Comparison of ENCODE assay signal across 8 cellular contexts in genomic region chr1:55640708-55641473, GRCh38.
DNase-seq lines count a peak whose midpoint lies in the region; ATAC-seq, FAIRE-seq and TF ChIP-seq lines count a peak whose summit lies in the region.

No MANE protein-coding gene starts in this region.

- peak overlapping the region; percentile 55 for H3K9ac ChIP-seq in BLaER1
- H3K9ac ChIP-seq in duodenal mucosa (ENCODE audit: low read depth in 1 of 2, low read length in 2 of 2): no peak overlapping the region
- H3K9ac ChIP-seq in mucosa of rectum (ENCODE audit: low read depth in 1 of 2, low read length in 2 of 2): no peak overlapping the region

- ATAC-seq in GM21529 (IDR thresholded peaks at IDR 0.05; ENCODE audit: unreplicated experiment): peak; percentile 76

- H3K27me3 ChIP-seq in BLaER1 (no peaks in the 10 kb centered on the region), duodenal mucosa (ENCODE audit: control insufficient read depth in 1 of 2, insufficient read depth in 2 of 2, low read length in 2 of 2) (no peaks in the 10 kb centered on the region), mucosa of rectum (ENCODE audit: control insufficient read depth in 2 of 2, insufficient read depth in 2 of 2, low read length in 2 of 2) (no peaks in the 10 kb centered on the region), testis (no peaks in the 10 kb centered on the region)

- H4K20me1 ChIP-seq in BLaER1: no peaks in the 10 kb centered on the region

- no peak for TF ChIP-seq CTCF in testis (IDR thresholded peaks at IDR 0.05)

- H3K4me1 ChIP-seq in BLaER1 (peaks cover 13% of the 10 kb centered on the region), duodenal mucosa (ENCODE audit: control insufficient read depth in 1 of 2, insufficient read depth in 2 of 2, low read length in 2 of 2) (no peaks in the 10 kb centered on the region), mucosa of rectum (ENCODE audit: control insufficient read depth in 2 of 2, insufficient read depth in 2 of 2, low read length in 2 of 2) (no peaks in the 10 kb centered on the region), testis (no peaks in the 10 kb centered on the region)

- H3K4me3 ChIP-seq in BLaER1: peak overlapping the region; percentile 52
- peak overlapping the region; percentile 27 to 32 for H3K4me3 ChIP-seq in duodenal mucosa (ENCODE audit: low read depth in 1 of 2, low read length in 2 of 2)
- peak overlapping the region; percentile 14 to 34 for H3K4me3 ChIP-seq in mucosa of rectum (ENCODE audit: low read length in 2 of 2)
- H3K4me3 ChIP-seq in testis: peak overlapping the region in 1 of 2 donors; percentile 22

- DNase-seq in SHP77 treated with DMSO at 0.1 percent for 48 hours (lab: John Stamatoyannopoulos, UW) (peak; percentile 22), testis (peak; percentile 63), erythroblast (lab: John Stamatoyannopoulos, UW) (no peak), HTR-8/SVneo (ENCODE audit: insufficient read length, low spot score) (no peak)

- H3K36me3 ChIP-seq in BLaER1 (no peaks in the 10 kb centered on the region), duodenal mucosa (ENCODE audit: control insufficient read depth in 1 of 2, insufficient read depth in 2 of 2, low read length in 2 of 2) (no peaks in the 10 kb centered on the region), mucosa of rectum (ENCODE audit: control insufficient read depth in 2 of 2, insufficient read depth in 2 of 2, low read length in 2 of 2) (no peaks in the 10 kb centered on the region), testis (ENCODE audit: low read depth, missing control alignments) (no peaks in the 10 kb centered on the region)

- FAIRE-seq in HTR-8/SVneo (lab: Jason Lieb, UNC): no peak

- peak overlapping the region; percentile 82 for H3K4me2 ChIP-seq in BLaER1

- H3K9me3 ChIP-seq in BLaER1: no peaks in the 10 kb centered on the region
- no peaks in the 10 kb centered on the region for H3K9me3 ChIP-seq in duodenal mucosa (ENCODE audit: control insufficient read depth in 1 of 2, low read length in 2 of 2)
- H3K9me3 ChIP-seq in mucosa of rectum (ENCODE audit: control insufficient read depth in 2 of 2, low read length in 2 of 2): no peaks in the 10 kb centered on the region
- no peaks in the 10 kb centered on the region for H3K9me3 ChIP-seq in testis

- 20 to 36% methylated on average over 7 of the region's 7 CpGs for WGBS in testis, 2 donors

- H3K27ac ChIP-seq in BLaER1: peak overlapping the region; percentile 63
- no peak overlapping the region for H3K27ac ChIP-seq in duodenal mucosa (ENCODE audit: low read depth, low read length)
- H3K27ac ChIP-seq in mucosa of rectum (ENCODE audit: low read depth in 2 of 2, low read length in 2 of 2): no peak overlapping the region
- peak overlapping the region; percentile 12 to 32 for H3K27ac ChIP-seq in testis

- intact Hi-C loops in testis (cut with DNase I; ENCODE audit: low total_unique reads): no loop called here

- TF ChIP-seq POLR2A in testis (IDR thresholded peaks at IDR 0.05) (no peak), erythroblast (IDR thresholded peaks at IDR 0.05; ENCODE audit: low read length) (no peak)

Comparison
In these comparisons a context has a peak if more than half of its experiments do, and no peak if none do; other contexts are left out.
1. H3K27ac ChIP-seq: peak in BLaER1 (single experiment) and testis (2 of 2); none in duodenal mucosa (single experiment) and mucosa of rectum (0 of 2).
2. DNase-seq: peak in SHP77 treated with DMSO at 0.1 percent for 48 hours (single experiment) and testis (single experiment); none in erythroblast (0 of 2) and HTR-8/SVneo (single experiment).